8 cellular contexts compared by ENCODE assay signal in genomic region chr9:33158555-33159057, GRCh38. TPM values are rescaled to one million over a fixed set of nuclear protein-coding genes. Genes with fewer than 3 reads are reported as not detected.
DNase-seq lines count a peak whose midpoint lies in the region; ATAC-seq and TF ChIP-seq lines count a peak whose summit lies in the region.

No MANE protein-coding gene starts in this region.

- no peak overlapping the region for H3K4me3 ChIP-seq in HL-60 (replicated peaks; ENCODE audit: insufficient read depth, low read length)
- H3K4me3 ChIP-seq in coronary artery, result peak overlapping the region; percentile 2
- H3K4me3 ChIP-seq in rectal smooth muscle tissue (ENCODE audit: low read length), result peak overlapping the region; percentile 31

- TF ChIP-seq CTCF in HL-60 (IDR thresholded peaks at IDR 0.05; ENCODE audit: insufficient read depth, low read length) (no peak), coronary artery (IDR thresholded peaks at IDR 0.05) (no peak), omental fat pad (IDR thresholded peaks at IDR 0.05) (no peak)

- peak; percentile 12 for ATAC-seq in GM18502 (IDR thresholded peaks at IDR 0.05; ENCODE audit: poor library complexity, unreplicated experiment)
- no peak for ATAC-seq in omental fat pad (ENCODE audit: low FRiP score)

- H3K27me3 ChIP-seq in HL-60 (ENCODE audit: insufficient read depth, poor library complexity, severe bottlenecking), result no peaks in the 10 kb centered on the region
- no peaks in the 10 kb centered on the region for H3K27me3 ChIP-seq in rectal smooth muscle tissue (ENCODE audit: control insufficient read depth, insufficient read depth, low read length)

- no peak for DNase-seq in HL-60 (ENCODE audit: low read depth in 1 of 2, low spot score in 1 of 2)
- peak; percentile 55 for DNase-seq in coronary artery (ENCODE audit: low spot score)
- no peak for DNase-seq in activated effector memory CD4-positive, alpha-beta T cell treated with Interleukin-2 at 50 U/mL for 16 hours
- no peak for DNase-seq in GF-D8 (lab: John Stamatoyannopoulos, UW)
- no peak for DNase-seq in omental fat pad (ENCODE audit: low spot score)
- no peak for DNase-seq in AG08395 (ENCODE audit: low spot score)

- H3K36me3 ChIP-seq in rectal smooth muscle tissue (ENCODE audit: control insufficient read depth, insufficient read depth, low read length), result no peaks in the 10 kb centered on the region

- H3K27ac ChIP-seq in HL-60 (replicated peaks) (peak overlapping the region; percentile 66), coronary artery (peak overlapping the region; percentile 90 to 99), rectal smooth muscle tissue (ENCODE audit: low read depth, low read length) (peak overlapping the region; percentile 68)

- H3K9ac ChIP-seq in rectal smooth muscle tissue (ENCODE audit: low read length), result no peak overlapping the region

- peaks cover 49% of the 10 kb centered on the region for H3K4me1 ChIP-seq in rectal smooth muscle tissue (ENCODE audit: control insufficient read depth, insufficient read depth, low read length)

RNA-seq across cellular contexts. Expression of gene B4GALT1, which starts 8.5 kb away (rescaled TPM):
- 100 to 1,000 TPM in 1 of 4 donors, 10 to 100 TPM in 3; 52.5 to 113 (median 72.1) TPM for total RNA-seq in omental fat pad
